Comparison of ENCODE assay signal across 25 cellular contexts in genomic region chr2:75549401-75550253, GRCh38. TPM values are rescaled to one million over a fixed set of nuclear protein-coding genes. Genes with fewer than 3 reads are reported as not detected.
DNase-seq lines count a peak whose midpoint lies in the region; ATAC-seq, FAIRE-seq and TF ChIP-seq lines count a peak whose summit lies in the region.
"Had no signal": no experiment of that assay in that cellular context is flagged by ENCODE, and none has a peak within 500 bp of the region (broad histone marks: within the 10 kb centered on the region; RNA-seq: fewer than 3 reads in every experiment).

No MANE protein-coding gene starts in this region.

- ATAC-seq in HepG2, result peak; percentile 30

- H3K27ac ChIP-seq in AG04450 (ENCODE audit: low read depth, low read length) (peak overlapping the region; percentile 21), HepG2 (ENCODE audit: extremely low read length, insufficient read depth, low read length) (no peak overlapping the region)
- H3K27ac ChIP-seq: BLaER1, HL-60, SJSA1 had no signal

- POLR2A ChIA-PET in AG04450 (lab: Yijun Ruan, JAX), result no interaction called here
- POLR2A ChIA-PET in HepG2 (lab: Yijun Ruan, JAX), result interaction anchor here (1.2 to 7.2 kb wide), 9 partner anchors 9 to 59 kb away, joined by 3 to 84 read pairs (median 5); partner anchors contain the start of gene EVA1A

- H4K20me1 ChIP-seq in HepG2 (ENCODE audit: insufficient read depth, low read length), result peaks cover 27% of the 10 kb centered on the region; the same call in 1 of the 2 replicates
- H4K20me1 ChIP-seq: BLaER1 had no signal

- intact Hi-C loops in HepG2 (cut with micrococcal nuclease; ENCODE audit: unreplicated experiment), result no loop called here

- peak; percentile 60 for FAIRE-seq in HepG2 (lab: Jason Lieb, UNC)
- FAIRE-seq in urothelium cell line (lab: Jason Lieb, UNC), result no peak
- FAIRE-seq: D721Med, GM12892, GM19239 had no signal

- 43% methylated on average over 2 of the region's 2 CpGs for WGBS in HepG2 (ENCODE audit: low lambda C conversion rate)

- H3K9ac ChIP-seq in HepG2 (ENCODE audit: insufficient read depth, low read depth, low read length), result no peak overlapping the region
- H3K9ac ChIP-seq: BLaER1 had no signal

- in situ Hi-C loops in HepG2 (cut with HindIII; ENCODE audit: extremely low pct_ligation_motif_present, low pct_unique_long_range_greater_than_20kb), result loop anchor here (10.0 kb wide), 1 partner anchor 55 kb away; no protein-coding TSS in a partner anchor

- no peak overlapping the region for H2AFZ ChIP-seq in HepG2 (ENCODE audit: low read length)

- H3K9me3 ChIP-seq in AG04450 (ENCODE audit: control insufficient read depth, insufficient read depth, low read length), result no peaks in the 10 kb centered on the region
- no peaks in the 10 kb centered on the region for H3K9me3 ChIP-seq in HepG2 (ENCODE audit: low read length)
- H3K9me3 ChIP-seq: BLaER1, SJSA1 had no signal

- H3K79me2 ChIP-seq in HepG2 (ENCODE audit: insufficient read depth, low read length), result peaks cover 97% of the 10 kb centered on the region

- H3K4me3 ChIP-seq in AG04450 (ENCODE audit: low read depth, low read length) (no peak overlapping the region), HepG2 (replicated peaks in 1 of 3; ENCODE audit: insufficient read depth in 1 of 3, low read depth in 2 of 3, low read length in 3 of 3) (no peak overlapping the region), H7 (ENCODE audit: insufficient read depth, low read depth, low read length) (no peak overlapping the region)
- H3K4me3 ChIP-seq: BLaER1, SJSA1 had no signal

- H3K36me3 ChIP-seq in HepG2 (replicated peaks in 1 of 2; ENCODE audit: control insufficient read depth in 1 of 2, insufficient read depth in 2 of 2, low read length in 2 of 2) (peaks cover 29 to 65% of the 10 kb centered on the region in 2 experiments), H7 (replicated peaks; ENCODE audit: control insufficient read depth, insufficient read depth, low read length) (no peaks in the 10 kb centered on the region)
- H3K36me3 ChIP-seq: BLaER1 had no signal

- H3K27me3 ChIP-seq in AG04450 (ENCODE audit: control insufficient read depth, insufficient read depth, low read length) (no peaks in the 10 kb centered on the region), HepG2 (ENCODE audit: control insufficient read depth in 1 of 2, insufficient read depth in 2 of 2, low read length in 2 of 2) (no peaks in the 10 kb centered on the region), H7 (ENCODE audit: control insufficient read depth, insufficient read depth, low read length) (no peaks in the 10 kb centered on the region; the same call in 1 of the 2 replicates)
- H3K27me3 ChIP-seq: BLaER1, SJSA1 had no signal

- TF ChIP-seq EP300 in HepG2 (IDR thresholded peaks at IDR 0.05; ENCODE audit: low read depth in 2 of 2, low read length in 2 of 2), result peak in 1 of 2 experiments; percentile 73; a peak in 2 of 4 replicates
- no peak for TF ChIP-seq EP300 in HepG2 (CRISPR knock-in tag; IDR thresholded peaks at IDR 0.05; ENCODE audit: borderline replicate concordance)

- TF ChIP-seq POLR2A in HepG2 (IDR thresholded peaks at IDR 0.05; ENCODE audit: insufficient read depth in 1 of 2, low read depth in 2 of 2, low read length in 2 of 2), result no peak

- BruUV-seq in HepG2 (replicated peaks; lab: Mats Ljungman, UMichigan), result no TSS peak

- no peak overlapping the region for H3K4me2 ChIP-seq in HepG2 (ENCODE audit: low read depth, low read length)
- H3K4me2 ChIP-seq: BLaER1 had no signal

- TF ChIP-seq RAD21 in HepG2 (CRISPR knock-in tag; IDR thresholded peaks at IDR 0.05), result no peak

- CTCF ChIA-PET in AG04450 (lab: Charles Lee) (interaction anchor here (0.8 to 3.1 kb wide), 3 partner anchors 57 to 59 kb away, joined by 3 to 14 read pairs (median 4); no protein-coding TSS in a partner anchor), HepG2 (lab: Yijun Ruan, JAX; ENCODE audit: low intra/inter-chr PET ratio, low total read pairs) (no interaction called here)

- DNase-seq in NCI-H2029 (lab: John Stamatoyannopoulos, UW), result peak; percentile 15
- DNase-seq in NCI-H2029 treated with DMSO at 0.1 percent for 48 hours (lab: John Stamatoyannopoulos, UW), result no peak
- no peak for DNase-seq in AG04450 (ENCODE audit: low read depth, low spot score)
- peak; percentile 20 for DNase-seq in NCI-H146 treated with DMSO at 0.1 percent for 48 hours (lab: John Stamatoyannopoulos, UW; ENCODE audit: unreplicated experiment)
- peak; percentile 72 for DNase-seq in HepG2 (ENCODE audit: low spot score)
- no peak for DNase-seq in urothelium cell line (ENCODE audit: low spot score)
- DNase-seq in activated T-cell treated with anti-CD3 and anti-CD28 coated beads, Interleukin-2, amount 50 U/mL, for 1 hour, result no peak
- no peak for DNase-seq in H7
- DNase-seq: 8988T; CD4-positive, CD25-positive, alpha-beta regulatory T cell; DMS79; Karpas-422; NCI-H1092 treated with DMSO at 0.1 percent for 48 hours; NCI-H1436; NCI-H1930; NCI-H2171; NCI-H226; NCI-H510A; NCI-H774 had no signal

- TF ChIP-seq CTCF in AG04450 (IDR thresholded peaks at IDR 0.05; ENCODE audit: low read depth, low read length) (no peak), HepG2 (CRISPR knock-in tag; IDR thresholded peaks at IDR 0.05) (no peak)

- peaks cover 97% of the 10 kb centered on the region for H3K4me1 ChIP-seq in HepG2 (ENCODE audit: insufficient read depth, low read length)
- H3K4me1 ChIP-seq: BLaER1 had no signal

TF ChIP-seq in HepG2, 621 proteins besides CTCF, POLR2A, EP300 and RAD21 (continues in another document):
- TF ChIP-seq NR3C1 (CRISPR knock-in tag; IDR thresholded peaks at IDR 0.05) (no peak), CEBPZ (IDR thresholded peaks at IDR 0.05; ENCODE audit: low read length) (no peak), RCOR2 (CRISPR knock-in tag; IDR thresholded peaks at IDR 0.05) (peak; percentile 70; the same call in 1 of the 2 replicates), ZNF556 (CRISPR knock-in tag; IDR thresholded peaks at IDR 0.05; ENCODE audit: borderline replicate concordance) (no peak), KDM6A (CRISPR knock-in tag; IDR thresholded peaks at IDR 0.05; ENCODE audit: low read depth) (no peak), ZNF782 (CRISPR knock-in tag; IDR thresholded peaks at IDR 0.05; ENCODE audit: borderline replicate concordance) (no peak), MIER2 (CRISPR knock-in tag; IDR thresholded peaks at IDR 0.05) (no peak)

RNA-seq across cellular contexts. Expression of gene EVA1A, which starts 11.1 kb away (rescaled TPM):
- 22.8 and 32.5 TPM in 2 replicates for polyA plus RNA-seq in AG04450 (2011; rRNA removed)
- polyA minus RNA-seq in AG04450 (2011; rRNA and poly(A)+ RNA removed), result 28.4 and 52.5 TPM in 2 replicates
- 55.9 and 57.8 TPM in 2 replicates for total RNA-seq in HepG2 (2016; rRNA removed; fragmentation: Illumina TruSeq; extraction: Trizol)
- 25.1 and 29.0 TPM in 2 replicates for total RNA-seq in HepG2 (2016; cell fraction: cytosol; rRNA removed; fragmentation: Illumina TruSeq; extraction: Trizol; ENCODE audit: low read depth)
- 52.7 and 57.5 TPM in 2 replicates for total RNA-seq in HepG2 (2016; cell fraction: insoluble cytoplasmic fraction; rRNA removed; fragmentation: Illumina TruSeq; extraction: Trizol)
- total RNA-seq in HepG2 (2016; cell fraction: membrane; rRNA removed; fragmentation: Illumina TruSeq; extraction: Trizol), result 48.2 and 58.4 TPM in 2 replicates
- total RNA-seq in HepG2 (2016; cell fraction: nucleus; rRNA removed; fragmentation: Illumina TruSeq; extraction: Trizol), result 46.1 and 58.2 TPM in 2 replicates
- 57.5 and 65.4 TPM in 2 replicates for polyA plus RNA-seq in HepG2 (2011; rRNA removed)
- 53.6 and 68.8 TPM in 2 replicates for polyA plus RNA-seq in HepG2 (2011; cell fraction: cytosol; rRNA removed)
- 77.6 and 80.4 TPM in 2 replicates for polyA plus RNA-seq in HepG2 (2011; cell fraction: nucleus; rRNA removed)
- polyA plus RNA-seq in HepG2 (2012), result 44.8 and 48.8 TPM in 2 replicates
- 23.6 and 36.8 TPM in 2 replicates for polyA plus RNA-seq in HepG2 (2016; cell fraction: cytosol; fragmentation: Illumina TruSeq; extraction: Trizol; ENCODE audit: low read depth)
- 46.2 and 49.2 TPM in 2 replicates for polyA plus RNA-seq in HepG2 (2016; cell fraction: insoluble cytoplasmic fraction; fragmentation: Illumina TruSeq; extraction: Trizol; ENCODE audit: low read depth)
- 37.8 and 44.2 TPM in 2 replicates for polyA plus RNA-seq in HepG2 (2016; cell fraction: membrane; fragmentation: Illumina TruSeq; extraction: Trizol; ENCODE audit: low read depth)
- polyA plus RNA-seq in HepG2 (2016; cell fraction: nucleus; fragmentation: Illumina TruSeq; extraction: Trizol; ENCODE audit: insufficient read depth, low read depth), result 60.9 and 62.0 TPM in 2 replicates
- polyA minus RNA-seq in HepG2 (2011; rRNA and poly(A)+ RNA removed; ENCODE audit: low replicate concordance), result 186 TPM in 1 of 2 replicates, not detected in the other
- 51.4 TPM in 2 replicates for polyA minus RNA-seq in HepG2 (2011; cell fraction: cytosol; rRNA and poly(A)+ RNA removed)
- 70.1 and 71.3 TPM in 2 replicates for polyA minus RNA-seq in HepG2 (2011; cell fraction: nucleus; rRNA and poly(A)+ RNA removed)
- 3.4 and 7.4 TPM in 2 replicates for total RNA-seq in H7 (2014; rRNA removed; shearing (Covaris generic))
- total RNA-seq: CD4-positive, CD25-positive, alpha-beta regulatory T cell had no signal
- polyA plus RNA-seq: CD4-positive, CD25-positive, alpha-beta regulatory T cell had no signal

Comparison
In these comparisons a context has a peak if more than half of its experiments do, and no peak if none do; other contexts are left out.
1. DNase-seq: peak in NCI-H2029 (single experiment), NCI-H146 treated with DMSO at 0.1 percent for 48 hours (single experiment) and HepG2 (single experiment); none in NCI-H2029 treated with DMSO at 0.1 percent for 48 hours (single experiment), AG04450 (single experiment), urothelium cell line (single experiment), activated T-cell treated with anti-CD3 and anti-CD28 coated beads, Interleukin-2, amount 50 U/mL, for 1 hour (single experiment) and H7 (single experiment).